ENCODE assay signal across 8 cellular contexts in genomic region chr1:226738995-226739695, GRCh38. TPM values are rescaled to one million over a fixed set of nuclear protein-coding genes. Genes with fewer than 3 reads are reported as not detected.
DNase-seq lines count a peak whose midpoint lies in the region; ATAC-seq and TF ChIP-seq lines count a peak whose summit lies in the region.

Gene ITPKB, minus strand, starts transcription at chr1:226739282. Its CDS starts 1,824 bp downstream, at chr1:226737458.

- peaks cover 7% of the 10 kb centered on the region for H3K4me1 Mint-ChIP-seq in progenitor cell of endocrine pancreas (ENCODE audit: low read depth)

- WGBS in heart right ventricle, 2 donors: 5 to 7% methylated on average over 23 of the region's 23 CpGs

- H3K36me3 Mint-ChIP-seq in progenitor cell of endocrine pancreas (ENCODE audit: insufficient read depth): peaks cover 2% of the 10 kb centered on the region

- DNase-seq in DMS53 (lab: John Stamatoyannopoulos, UW) (peak; percentile 59), amniotic epithelial cell (ENCODE audit: low read depth) (peak; percentile 74), heart right ventricle (peak; percentile 44 to 84), progenitor cell of endocrine pancreas (ENCODE audit: low spot score, unreplicated experiment) (no peak)

- ATAC-seq in HG02798 (IDR thresholded peaks at IDR 0.05; ENCODE audit: poor library complexity, unreplicated experiment): peak; percentile 31
- peak; percentile 59 for ATAC-seq in SK-N-SH treated with all-trans-retinoic acid at 6 μM for 48 hours
- ATAC-seq in heart right ventricle: peak; percentile 38 to 76 (median 64)
- no peak for ATAC-seq in GM19463 (IDR thresholded peaks at IDR 0.05; ENCODE audit: unreplicated experiment)
- no peak for ATAC-seq in GM21825 (IDR thresholded peaks at IDR 0.05; ENCODE audit: unreplicated experiment)

- peak within 1 kb of the TSS; percentile 78 for H3K4me3 Mint-ChIP-seq in progenitor cell of endocrine pancreas (ENCODE audit: low read depth)

- no peak for TF ChIP-seq CTCF in heart right ventricle (IDR thresholded peaks at IDR 0.05)
- no peak for TF ChIP-seq CTCF in progenitor cell of endocrine pancreas (IDR thresholded peaks at IDR 0.05; ENCODE audit: unreplicated experiment)

- peaks cover 4 to 46% (median 37%) of the 10 kb centered on the region in 9 donors for H3K4me1 ChIP-seq in heart right ventricle

- peak within 1 kb of the TSS; percentile 73 to 97 (median 91) for H3K27ac ChIP-seq in heart right ventricle

- intact Hi-C loops in heart right ventricle (cut with DNase I): loop anchor here (2.0 to 10.0 kb wide), 13 partner anchors 37 to 104 kb away; no protein-coding TSS in a partner anchor

- peaks cover 0 to 20% (median 0%) of the 10 kb centered on the region in 11 donors for H3K9me3 ChIP-seq in heart right ventricle

- H3K36me3 ChIP-seq in heart right ventricle: peaks cover 0 to 30% (median 3%) of the 10 kb centered on the region in 9 donors

- H3K4me3 ChIP-seq in heart right ventricle: peak within 1 kb of the TSS; percentile 54 to 98 (median 82)

- H3K27ac Mint-ChIP-seq in progenitor cell of endocrine pancreas: peak within 1 kb of the TSS; percentile 78

- H3K27me3 Mint-ChIP-seq in progenitor cell of endocrine pancreas: peaks cover 13% of the 10 kb centered on the region

- peaks cover 5% of the 10 kb centered on the region for H3K9me3 Mint-ChIP-seq in progenitor cell of endocrine pancreas (ENCODE audit: low read depth)

- no peaks in the 10 kb centered on the region for H3K27me3 ChIP-seq in heart right ventricle

TF ChIP-seq in SK-N-SH treated with all-trans-retinoic acid at 6 μM for 48 hours, 23 proteins besides CTCF, POLR2A, EP300 and RAD21:
- no peak for TF ChIP-seq SNAI2 (CRISPR knock-in tag; IDR thresholded peaks at IDR 0.05)
- no peak for TF ChIP-seq ESRRG (CRISPR knock-in tag; IDR thresholded peaks at IDR 0.05)
- no peak for TF ChIP-seq TSHZ2 (CRISPR knock-in tag; IDR thresholded peaks at IDR 0.05)
- no peak for TF ChIP-seq TOX (CRISPR knock-in tag; IDR thresholded peaks at IDR 0.05; ENCODE audit: borderline replicate concordance)
- no peak for TF ChIP-seq OSR1 (CRISPR knock-in tag; IDR thresholded peaks at IDR 0.05)
- TF ChIP-seq BACH2 (CRISPR knock-in tag; IDR thresholded peaks at IDR 0.05; ENCODE audit: borderline replicate concordance): no peak
- TF ChIP-seq PPARA (CRISPR knock-in tag; IDR thresholded peaks at IDR 0.05; ENCODE audit: borderline replicate concordance): no peak

RNA-seq across cellular contexts. Expression of gene ITPKB, which starts in this region (rescaled TPM):
- total RNA-seq in heart right ventricle (10 to 100 TPM; 12.1 to 30.5 (median 16.6) TPM), progenitor cell of endocrine pancreas (9.3 and 9.8 TPM in 2 replicates)
- polyA plus RNA-seq in heart right ventricle: 10 to 100 TPM in 1 of 2 donors, 1 to 10 TPM in 1; 4.5 to 17.0 TPM

Comparison
In these comparisons a context has a peak if more than half of its experiments do, and no peak if none do; other contexts are left out.
1. ATAC-seq: peak in HG02798 (single experiment), SK-N-SH treated with all-trans-retinoic acid at 6 μM for 48 hours (single experiment) and heart right ventricle (8 of 8); none in GM19463 (single experiment) and GM21825 (single experiment).